ENCODE assay signal across 25 cellular contexts in genomic region chr1:200250469-200250868, GRCh38.
"Had no signal": no experiment of that assay in that cellular context is flagged by ENCODE, and none has a peak within 500 bp of the region (broad histone marks: within the 10 kb centered on the region; RNA-seq: fewer than 3 reads in every experiment).

No MANE protein-coding gene starts in this region.

- ATAC-seq: gastrocnemius medialis; naive thymus-derived CD4-positive, alpha-beta T cell; sciatic nerve; stimulated activated effector memory CD8-positive, alpha-beta T cell treated with anti-CD3 and anti-CD28 coated beads, Interleukin-12 subunit alpha, Interleukin-12 subunit beta, amount 100 ng/mL, for 72 hours had no signal

- H3K9me3 ChIP-seq: gastrocnemius medialis, ovary, testis, tibial artery had no signal

- DNase-seq: dorsolateral prefrontal cortex; effector CD4-positive, alpha-beta T cell; foreskin fibroblast; gastrocnemius medialis; head of caudate nucleus; mesendoderm; midbrain; naive thymus-derived CD4-positive, alpha-beta T cell; occipital lobe; ovary; stimulated activated CD4-positive, alpha-beta T cell treated with anti-CD3 and anti-CD28 coated beads, Interleukin-12 subunit alpha, Interleukin-12 subunit beta, amount 100 ng/mL, for 4 hours; stimulated activated CD4-positive, alpha-beta T cell treated with anti-CD3 and anti-CD28 coated beads, Interleukin-1b, Interleukin-23, amount 100 ng/mL, for 48 hours; stimulated activated CD4-positive, alpha-beta T cell treated with anti-CD3 and anti-CD28 coated beads, Interleukin-4, amount 100 ng/mL, for 24 hours; stimulated activated naive CD4-positive, alpha-beta T cell treated with Interleukin-2 at 50 U/mL for 16 hours; substantia nigra; testis; tibial artery had no signal

- H3K27me3 ChIP-seq: ovary, testis had no signal

- H3K4me3 ChIP-seq: dorsolateral prefrontal cortex, gastrocnemius medialis, ovary, smooth muscle cell, testis, tibial artery had no signal

- H3K4me1 ChIP-seq: gastrocnemius medialis, testis, tibial artery had no signal

- FAIRE-seq: colon, keratinocyte had no signal

- H3K27ac Mint-ChIP-seq: naive thymus-derived CD4-positive, alpha-beta T cell; nephron; progenitor cell of endocrine pancreas; stimulated activated effector memory CD8-positive, alpha-beta T cell treated with anti-CD3 and anti-CD28 coated beads, Interleukin-12 subunit alpha, Interleukin-12 subunit beta, amount 100 ng/mL, for 72 hours; type B pancreatic cell had no signal

- H3K4me2 ChIP-seq: smooth muscle cell had no signal

- H3K27ac ChIP-seq: dorsolateral prefrontal cortex, gastrocnemius medialis, ovary, testis, tibial artery had no signal

- H3K4me3 Mint-ChIP-seq: naive thymus-derived CD4-positive, alpha-beta T cell; nephron; stimulated activated effector memory CD8-positive, alpha-beta T cell treated with anti-CD3 and anti-CD28 coated beads, Interleukin-12 subunit alpha, Interleukin-12 subunit beta, amount 100 ng/mL, for 72 hours; type B pancreatic cell had no signal

- H3K9me3 Mint-ChIP-seq: naive thymus-derived CD4-positive, alpha-beta T cell; nephron; stimulated activated effector memory CD8-positive, alpha-beta T cell treated with anti-CD3 and anti-CD28 coated beads, Interleukin-12 subunit alpha, Interleukin-12 subunit beta, amount 100 ng/mL, for 72 hours; type B pancreatic cell had no signal

- H3K36me3 Mint-ChIP-seq: stimulated activated effector memory CD8-positive, alpha-beta T cell treated with anti-CD3 and anti-CD28 coated beads, Interleukin-12 subunit alpha, Interleukin-12 subunit beta, amount 100 ng/mL, for 72 hours; type B pancreatic cell had no signal

- H3K36me3 ChIP-seq: gastrocnemius medialis, ovary, tibial artery had no signal
